ENCODE assay signal across 26 cellular contexts in the genomic region with DNA sequence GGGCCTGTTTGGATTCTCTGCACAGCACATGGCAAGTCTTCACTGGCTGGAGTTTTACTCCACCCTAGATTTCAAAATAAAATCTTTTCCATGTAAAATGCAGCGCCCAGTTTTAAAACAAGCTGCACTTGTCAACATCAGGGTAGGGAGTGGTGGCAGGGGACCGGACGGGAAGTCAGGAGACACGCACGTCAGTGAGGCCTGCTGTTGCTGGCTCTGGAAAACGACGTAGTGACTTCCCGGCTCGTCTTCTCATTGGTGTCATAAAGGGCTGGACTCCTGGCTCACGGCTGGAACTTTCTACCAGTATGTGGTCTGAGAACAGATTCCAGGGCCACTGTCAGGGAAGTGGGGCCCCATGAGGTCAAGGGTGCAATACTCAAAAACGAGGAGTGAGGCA.
A peak's percentile ranks its signal among the peaks of the same experiment; 100 is the strongest.
DNase-seq lines count a peak whose midpoint lies in the region; ATAC-seq and TF ChIP-seq lines count a peak whose summit lies in the region.
"Had no signal": no experiment of that assay in that cellular context is flagged by ENCODE, and none has a peak within 500 bp of the region (broad histone marks: within the 10 kb centered on the region; RNA-seq: fewer than 3 reads in every experiment).

No MANE protein-coding gene starts in this region.

- TF ChIP-seq CTCF in heart right ventricle (IDR thresholded peaks at IDR 0.05) (no peak), omental fat pad (IDR thresholded peaks at IDR 0.05) (no peak), tibial nerve (IDR thresholded peaks at IDR 0.05) (no peak)

- H3K4me3 ChIP-seq in adipocyte (ENCODE audit: low read length) (no peak overlapping the region), heart right ventricle (no peak overlapping the region), tibial nerve (no peak overlapping the region)
- H3K4me3 ChIP-seq: HAP-1, neural progenitor cell had no signal

- ATAC-seq in heart right ventricle (peak; percentile 70 to 93 (median 82)), omental fat pad (ENCODE audit: low FRiP score) (peak; percentile 37), GM18858 (IDR thresholded peaks at IDR 0.05; ENCODE audit: unreplicated experiment) (no peak), GM19467 (IDR thresholded peaks at IDR 0.05; ENCODE audit: unreplicated experiment) (no peak)

- H3K4me1 ChIP-seq in adipocyte (ENCODE audit: control insufficient read depth, insufficient read depth, low read length) (peaks cover 54% of the 10 kb centered on the region), heart right ventricle (peaks cover 0 to 38% (median 6%) of the 10 kb centered on the region in 9 donors), tibial nerve (peaks cover 0 to 11% (median 0%) of the 10 kb centered on the region in 4 donors)
- H3K4me1 ChIP-seq: HAP-1 had no signal

- peak in 1 of 2 donors; percentile 67 for TF ChIP-seq EP300 in tibial nerve (IDR thresholded peaks at IDR 0.05)

- peak overlapping the region; percentile 7 for H3K9ac ChIP-seq in adipocyte (ENCODE audit: low read length)
- H3K9ac ChIP-seq: neural progenitor cell, SK-N-SH had no signal

- H3K27me3 ChIP-seq in adipocyte (replicated peaks; ENCODE audit: control insufficient read depth, insufficient read depth, low read length) (no peaks in the 10 kb centered on the region), heart right ventricle (no peaks in the 10 kb centered on the region), tibial nerve (no peaks in the 10 kb centered on the region)
- H3K27me3 ChIP-seq: neural progenitor cell had no signal

- no peaks in the 10 kb centered on the region for H3K9me3 ChIP-seq in adipocyte (ENCODE audit: control insufficient read depth, low read length)
- no peaks in the 10 kb centered on the region for H3K9me3 ChIP-seq in heart right ventricle
- no peaks in the 10 kb centered on the region for H3K9me3 ChIP-seq in tibial nerve
- H3K9me3 ChIP-seq: HAP-1, SK-N-SH had no signal

- DNase-seq in adipocyte (ENCODE audit: low read depth) (no peak), heart right ventricle (peak; percentile 42 to 64), omental fat pad (ENCODE audit: low spot score) (no peak), tibial nerve (ENCODE audit: low spot score in 2 of 2) (peak; percentile 35 to 54), T1000 (lab: John Stamatoyannopoulos, UW) (no peak), ecto neural progenitor cell (ENCODE audit: low spot score) (no peak)
- DNase-seq: activated CD4-positive, alpha-beta T cell treated with anti-CD3 and anti-CD28 coated beads, Interleukin-2, amount 50 U/mL, for 48 hours; CD4-positive, CD25-positive, alpha-beta regulatory T cell; EL; hypothalamus; NCI-H1105; NCI-H2029; NCI-H2227 treated with DMSO at 0.1 percent for 48 hours; NCI-H774; RPMI8226; SK-N-SH; stimulated activated CD4-positive, alpha-beta T cell treated with anti-CD3 and anti-CD28 coated beads, Interleukin-4, amount 100 ng/mL, for 1 hour; stimulated activated naive CD4-positive, alpha-beta T cell; T-helper 2 cell; WERI-Rb-1 had no signal

- no peak for TF ChIP-seq POLR2A in tibial nerve (IDR thresholded peaks at IDR 0.05)

- no peaks in the 10 kb centered on the region for H3K36me3 ChIP-seq in adipocyte (ENCODE audit: control insufficient read depth, insufficient read depth, low read length, severe bottlenecking)
- peaks cover 0 to 5% (median 0%) of the 10 kb centered on the region in 9 donors for H3K36me3 ChIP-seq in heart right ventricle
- H3K36me3 ChIP-seq in tibial nerve = peaks cover 0 to 11% (median 0%) of the 10 kb centered on the region in 3 donors
- H3K36me3 ChIP-seq: HAP-1, neural progenitor cell, WERI-Rb-1 had no signal

- H3K27ac ChIP-seq in heart right ventricle (peak overlapping the region in 6 of 10 donors; percentile 41 to 70 (median 58)), tibial nerve (peak overlapping the region in 1 of 4 donors; percentile 32)
- H3K27ac ChIP-seq: epithelial cell of prostate, HL-60, neural progenitor cell, WERI-Rb-1 had no signal

- WGBS in heart right ventricle, 2 donors = 52 to 60% methylated on average over 11 of the region's 11 CpGs
- 67 to 70% methylated on average over 11 of the region's 11 CpGs for WGBS in tibial nerve, 2 donors

- intact Hi-C loops in heart right ventricle (cut with DNase I) = loop anchor here in 1 of 10 donors (5.0 kb wide), 1 partner anchor 54 kb away; no protein-coding TSS in a partner anchor

Comparison
In these comparisons a context has a peak if more than half of its experiments do, and no peak if none do; other contexts are left out.
1. DNase-seq: peak in heart right ventricle (2 of 2) and tibial nerve (2 of 2); none in adipocyte (single experiment), omental fat pad (single experiment), T1000 (single experiment) and ecto neural progenitor cell (single experiment).
2. ATAC-seq: peak in heart right ventricle (8 of 8) and omental fat pad (single experiment); none in GM18858 (single experiment) and GM19467 (single experiment).